18 cellular contexts compared by ENCODE assay signal in genomic region chr21:34913786-34914185, GRCh38.
"Had no signal": no experiment of that assay in that cellular context is flagged by ENCODE, and none has a peak within 500 bp of the region (broad histone marks: within the 10 kb centered on the region; RNA-seq: fewer than 3 reads in every experiment).

No MANE protein-coding gene starts in this region.

- H3K4me1 ChIP-seq: psoas muscle had no signal

- H3K36me3 ChIP-seq: brain microvascular endothelial cell, heart right ventricle, left lung, sigmoid colon, suprapubic skin had no signal

- DNase-seq: activated CD4-positive, alpha-beta T cell treated with anti-CD3 and anti-CD28 coated beads, Interleukin-2, amount 50 U/mL, for 1 hour; activated effector memory CD4-positive, alpha-beta T cell treated with Interleukin-2 at 50 U/mL for 16 hours; activated T-cell treated with anti-CD3 and anti-CD28 coated beads, Interleukin-2, amount 50 U/mL, for 1 hour; brain microvascular endothelial cell; cerebellar nuclear complex; endodermal cell; erythroblast; heart right ventricle; left lung; psoas muscle; sigmoid colon; stimulated activated CD4-positive, alpha-beta T cell treated with anti-CD3 and anti-CD28 coated beads, Interleukin-2, amount 100 ng/mL, for 48 hours; stimulated activated naive CD8-positive, alpha-beta T cell treated with anti-CD3 and anti-CD28 coated beads, Interleukin-15, Interleukin-2, amounts not matched to agents 100 U/mL and 50 U/mL, for 24 hours had no signal

- H3K36me3 Mint-ChIP-seq: natural killer cell treated with Interleukin-12 subunit alpha and Interleukin-12 subunit beta and Interleukin-15 and Interleukin-18, amount 100 ng/mL, for 72 hours; type B pancreatic cell had no signal

- H3K4me3 Mint-ChIP-seq: endodermal cell; natural killer cell treated with Interleukin-12 subunit alpha and Interleukin-12 subunit beta and Interleukin-15 and Interleukin-18, amount 100 ng/mL, for 72 hours; T-helper 2 cell treated with Interferon-gamma antibody and Interleukin-4, amounts not matched to agents 5 μg/mL and 100 μg/mL, for 36 hours; type B pancreatic cell had no signal

- H3K9me3 Mint-ChIP-seq: endodermal cell; natural killer cell treated with Interleukin-12 subunit alpha and Interleukin-12 subunit beta and Interleukin-15 and Interleukin-18, amount 100 ng/mL, for 72 hours; T-helper 2 cell treated with Interferon-gamma antibody and Interleukin-4, amounts not matched to agents 5 μg/mL and 100 μg/mL, for 36 hours; type B pancreatic cell had no signal

- H3K27me3 Mint-ChIP-seq: natural killer cell treated with Interleukin-12 subunit alpha and Interleukin-12 subunit beta and Interleukin-15 and Interleukin-18, amount 100 ng/mL, for 72 hours had no signal

- H3K9me3 ChIP-seq: heart right ventricle, left lung, psoas muscle, sigmoid colon, suprapubic skin had no signal

- H3K27ac Mint-ChIP-seq: activated naive CD4-positive, alpha-beta T cell treated with anti-CD3 and anti-CD28 coated beads, Interleukin-2, amount 50 U/mL, for 72 hours; endodermal cell; T-helper 2 cell treated with Interferon-gamma antibody and Interleukin-4, amounts not matched to agents 5 μg/mL and 100 μg/mL, for 36 hours; type B pancreatic cell had no signal

- H3K4me3 ChIP-seq: heart right ventricle, left lung, psoas muscle, sigmoid colon, suprapubic skin had no signal

- H3K27me3 ChIP-seq: brain microvascular endothelial cell, left lung, sigmoid colon, suprapubic skin had no signal

- H3K27ac ChIP-seq: brain microvascular endothelial cell, heart right ventricle, psoas muscle, sigmoid colon, suprapubic skin had no signal
